1 cellular context compared by ENCODE assay signal in genomic region chr11:118791015-118791960, GRCh38.
TF ChIP-seq lines count a peak whose summit lies in the region.

TSS of gene DDX6 (minus strand) at chr11:118791164. CDS start at chr11:118786251, 4,913 bp downstream.

TF ChIP-seq in WTC11, 78 proteins besides CTCF, POLR2A, EP300 and RAD21 (continued from another document):
- TF ChIP-seq FOXP4 (CRISPR knock-in tag; IDR thresholded peaks at IDR 0.05), result peak; percentile 34; the same call in 1 of the 2 replicates
- TF ChIP-seq ESRRA (CRISPR knock-in tag; IDR thresholded peaks at IDR 0.05; ENCODE audit: borderline replicate concordance), result peak; percentile 57; the same call in 1 of the 2 replicates
- no peak for TF ChIP-seq OVOL2 (CRISPR knock-in tag; IDR thresholded peaks at IDR 0.05; ENCODE audit: borderline replicate concordance)
- peak; percentile 33; the same call in 1 of the 2 replicates for TF ChIP-seq ZNF263 (CRISPR knock-in tag; IDR thresholded peaks at IDR 0.05; ENCODE audit: low read depth)
- 0 out of 2 replicates have a peak, but pooled peaks have one; percentile 64 for TF ChIP-seq CREB1 (CRISPR knock-in tag; IDR thresholded peaks at IDR 0.05)
- TF ChIP-seq E2F4 (CRISPR knock-in tag; IDR thresholded peaks at IDR 0.05; ENCODE audit: borderline replicate concordance, low read depth), result peak; percentile 41; the same call in 1 of the 2 replicates
- TF ChIP-seq ZNF423 (CRISPR knock-in tag; IDR thresholded peaks at IDR 0.05), result 0 out of 2 replicates have a peak, but pooled peaks have one; percentile 10
- TF ChIP-seq ZBTB43 (CRISPR knock-in tag; IDR thresholded peaks at IDR 0.05), result no peak
- TF ChIP-seq FOXP1 (CRISPR knock-in tag; IDR thresholded peaks at IDR 0.05; ENCODE audit: borderline replicate concordance), result no peak
- TF ChIP-seq ELF4 (CRISPR knock-in tag; IDR thresholded peaks at IDR 0.05; ENCODE audit: low read depth), result no peak
- no peak for TF ChIP-seq NR3C1 (CRISPR knock-in tag; conservative IDR thresholded peaks at IDR 0.05; ENCODE audit: low read depth)
- TF ChIP-seq CREM (CRISPR knock-in tag; IDR thresholded peaks at IDR 0.05), result peak; percentile 33; the same call in 1 of the 2 replicates
- no peak for TF ChIP-seq CBFB (CRISPR knock-in tag; IDR thresholded peaks at IDR 0.05; ENCODE audit: low read depth)
- no peak for TF ChIP-seq ZSCAN18 (CRISPR knock-in tag; IDR thresholded peaks at IDR 0.05)
- TF ChIP-seq FOXK1 (CRISPR knock-in tag; IDR thresholded peaks at IDR 0.05), result peak; percentile 65; the same call in 1 of the 2 replicates
- TF ChIP-seq SP1 (CRISPR knock-in tag; conservative IDR thresholded peaks at IDR 0.05), result peak; percentile 57
- 0 out of 2 replicates have a peak, but pooled peaks have one; percentile 13 for TF ChIP-seq NFE2L1 (CRISPR knock-in tag; IDR thresholded peaks at IDR 0.05)
- TF ChIP-seq ARID4B (CRISPR knock-in tag; IDR thresholded peaks at IDR 0.05; ENCODE audit: borderline replicate concordance), result no peak
- no peak for TF ChIP-seq MXD4 (CRISPR knock-in tag; IDR thresholded peaks at IDR 0.05; ENCODE audit: borderline replicate concordance)
- no peak for TF ChIP-seq KAT7 (CRISPR knock-in tag; IDR thresholded peaks at IDR 0.05; ENCODE audit: borderline replicate concordance)
